In the genomic region with DNA sequence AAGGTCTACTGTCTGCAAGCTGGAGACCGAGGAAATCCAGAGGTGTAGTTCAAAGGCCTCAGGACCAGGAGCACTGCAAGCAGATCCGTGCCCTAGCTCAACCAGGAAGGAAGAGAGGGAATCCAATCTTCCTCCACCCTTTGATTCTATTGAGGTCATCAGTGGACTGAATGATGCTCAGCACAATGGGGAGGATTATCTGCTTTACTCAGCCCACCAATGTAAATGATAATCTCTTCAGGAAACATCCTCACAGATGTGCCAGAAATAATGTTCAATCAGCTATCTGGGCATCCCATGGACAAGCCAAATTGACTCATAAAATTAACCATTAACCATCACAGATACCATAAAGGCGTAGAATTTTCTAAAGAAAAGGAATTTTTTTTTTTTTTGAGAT, we compare ENCODE assay signal across 24 cellular contexts.
"Had no signal": no experiment of that assay in that cellular context is flagged by ENCODE, and none has a peak within 500 bp of the region (broad histone marks: within the 10 kb centered on the region; RNA-seq: fewer than 3 reads in every experiment).

No MANE protein-coding gene starts in this region.

- H3K27me3 ChIP-seq: right atrium auricular region, suprapubic skin, transverse colon, vagina had no signal

- H3K27me3 Mint-ChIP-seq: naive B cell; natural killer cell treated with Interleukin-12 subunit alpha and Interleukin-12 subunit beta and Interleukin-15 and Interleukin-18, amount 100 ng/mL, for 72 hours; stimulated activated naive CD8-positive, alpha-beta T cell treated with anti-CD3 and anti-CD28 coated beads, Interleukin-15, amount 100 ng/mL, for 72 hours had no signal

- H3K4me1 ChIP-seq: lower lobe of right lung, prostate gland, right atrium auricular region had no signal

- H3K9me3 ChIP-seq: lower lobe of right lung, prostate gland, right atrium auricular region, suprapubic skin, transverse colon, vagina had no signal

- ATAC-seq: left ventricle myocardium superior; lower lobe of right lung; natural killer cell treated with Interleukin-12 subunit alpha and Interleukin-12 subunit beta and Interleukin-15 and Interleukin-18, amount 100 ng/mL, for 72 hours; sciatic nerve; stimulated activated naive CD8-positive, alpha-beta T cell treated with anti-CD3 and anti-CD28 coated beads, Interleukin-15, amount 100 ng/mL, for 72 hours had no signal

- H3K4me3 ChIP-seq: lower lobe of right lung, prostate gland, right atrium auricular region, smooth muscle cell, suprapubic skin, transverse colon, vagina had no signal

- H3K4me3 Mint-ChIP-seq: immature natural killer cell; naive B cell; natural killer cell treated with Interleukin-12 subunit alpha and Interleukin-12 subunit beta and Interleukin-15 and Interleukin-18, amount 100 ng/mL, for 72 hours; neural crest cell; stimulated activated naive CD8-positive, alpha-beta T cell treated with anti-CD3 and anti-CD28 coated beads, Interleukin-15, amount 100 ng/mL, for 72 hours had no signal

- H3K36me3 Mint-ChIP-seq: immature natural killer cell; naive B cell; natural killer cell treated with Interleukin-12 subunit alpha and Interleukin-12 subunit beta and Interleukin-15 and Interleukin-18, amount 100 ng/mL, for 72 hours had no signal

- H3K27ac Mint-ChIP-seq: immature natural killer cell; natural killer cell treated with Interleukin-12 subunit alpha and Interleukin-12 subunit beta and Interleukin-15 and Interleukin-18, amount 100 ng/mL, for 72 hours; stimulated activated naive CD8-positive, alpha-beta T cell treated with anti-CD3 and anti-CD28 coated beads, Interleukin-15, amount 100 ng/mL, for 72 hours had no signal

- H3K4me1 Mint-ChIP-seq: immature natural killer cell; stimulated activated naive CD8-positive, alpha-beta T cell treated with anti-CD3 and anti-CD28 coated beads, Interleukin-15, amount 100 ng/mL, for 72 hours had no signal

- H3K27ac ChIP-seq: lower lobe of right lung, prostate gland, right atrium auricular region, suprapubic skin, transverse colon, vagina had no signal

- H3K36me3 ChIP-seq: lower lobe of right lung, prostate gland, right atrium auricular region, suprapubic skin, transverse colon, vagina had no signal

- H3K4me2 ChIP-seq: smooth muscle cell had no signal

- DNase-seq: cortex of kidney; effector CD4-positive, alpha-beta T cell; hypothalamus; immature natural killer cell; islet precursor cell; kidney glomerular epithelial cell; left ventricle myocardium superior; lower lobe of right lung; naive B cell; stimulated activated CD4-positive, alpha-beta T cell treated with anti-CD3 and anti-CD28 coated beads, Interleukin-12 subunit alpha, Interleukin-12 subunit beta, amount 100 ng/mL, for 4 hours; stimulated activated CD4-positive, alpha-beta T cell treated with anti-CD3 and anti-CD28 coated beads, Interleukin-1b, Interleukin-23, amount 100 ng/mL, for 48 hours; stimulated activated CD4-positive, alpha-beta T cell treated with anti-CD3 and anti-CD28 coated beads, Interleukin-4, amount 100 ng/mL, for 1 hour; stimulated activated CD8-positive, alpha-beta memory T cell treated with anti-CD3 and anti-CD28 coated beads, Interleukin-4, amount 100 ng/mL, for 48 hours; stimulated activated naive CD4-positive, alpha-beta T cell; stimulated activated naive CD8-positive, alpha-beta T cell treated with anti-CD3 and anti-CD28 coated beads, Interleukin-15, amount 100 ng/mL, for 72 hours; transverse colon had no signal
